7 cellular contexts compared by ENCODE assay signal in the genomic region with DNA sequence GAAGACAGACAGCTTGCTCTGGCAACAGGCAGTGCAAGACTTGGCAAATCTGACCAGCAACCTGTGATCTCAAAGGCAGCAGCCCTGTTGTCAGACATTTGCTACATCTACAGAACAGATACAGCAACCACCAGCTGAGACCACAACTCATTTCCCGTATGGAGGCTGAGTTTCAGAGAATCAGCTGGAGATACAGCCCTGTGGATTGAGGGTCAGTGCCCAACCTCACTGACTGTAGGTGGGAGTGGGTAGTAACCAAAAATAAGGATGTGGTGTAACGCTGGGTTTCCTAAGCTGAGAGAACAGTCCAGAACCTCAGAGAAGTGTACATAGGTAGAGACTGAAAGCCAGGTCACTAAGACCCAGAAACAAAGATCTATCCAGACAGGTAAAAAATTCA. TPM values are rescaled to one million over a fixed set of nuclear protein-coding genes. Genes with fewer than 3 reads are reported as not detected.
DNase-seq lines count a peak whose midpoint lies in the region; ATAC-seq, FAIRE-seq and TF ChIP-seq lines count a peak whose summit lies in the region.
"Not testable (repeated sequence)": the region's sequence is repeated elsewhere in the genome, so short reads cannot be mapped to it uniquely, and the experiment has no call there.

No MANE protein-coding gene starts in this region.

- POLR2A ChIA-PET in activated CD8-positive, alpha-beta T cell treated with anti-CD3 and anti-CD28 coated beads for 36 hours (lab: Charles Lee), result not testable (repeated sequence)

- not testable (repeated sequence) for TF ChIP-seq POLR2A in GM12891 (IDR thresholded peaks at IDR 0.05; ENCODE audit: low read depth, low read length)

- not testable (repeated sequence) for H3K4me3 ChIP-seq in bronchial epithelial cell (ENCODE audit: low read depth, low read length)

- ATAC-seq in activated CD8-positive, alpha-beta T cell treated with anti-CD3 and anti-CD28 coated beads for 36 hours, result peak; percentile 73
- peak; percentile 73 for ATAC-seq in activated T-helper 17 cell treated with anti-CD3 and anti-CD28 coated beads, Interleukin-2, amount 50 U/mL, for 72 hours (replicated peaks)
- peak in 2 of 3 donors; percentile 39 to 43 for ATAC-seq in natural killer cell
- ATAC-seq in stimulated activated naive B cell treated with anti-CD40 and anti-IgM and Interleukin-4, amounts not matched to agents 10 μg/mL and 1 μg/mL and 100 μg/mL, for 72 hours (replicated peaks), result peak; percentile 51 to 62

- not testable (repeated sequence) for H3K36me3 Mint-ChIP-seq in T-helper 2 cell treated with Interferon-gamma antibody and Interleukin-4, amounts not matched to agents 5 μg/mL and 100 μg/mL, for 36 hours (ENCODE audit: low read depth); activated CD8-positive, alpha-beta T cell treated with anti-CD3 and anti-CD28 coated beads for 36 hours (ENCODE audit: low read depth); activated T-helper 17 cell treated with anti-CD3 and anti-CD28 coated beads, Interleukin-2, amount 50 U/mL, for 72 hours (ENCODE audit: low read depth); natural killer cell; stimulated activated naive B cell treated with anti-CD40 and anti-IgM and Interleukin-4, amounts not matched to agents 10 μg/mL and 1 μg/mL and 100 μg/mL, for 72 hours

- peaks cover 11% of the 10 kb centered on the region for H3K4me1 Mint-ChIP-seq in T-helper 2 cell treated with Interferon-gamma antibody and Interleukin-4, amounts not matched to agents 5 μg/mL and 100 μg/mL, for 36 hours (ENCODE audit: low read depth)
- H3K4me1 Mint-ChIP-seq in activated CD8-positive, alpha-beta T cell treated with anti-CD3 and anti-CD28 coated beads for 36 hours (ENCODE audit: low read depth); activated T-helper 17 cell treated with anti-CD3 and anti-CD28 coated beads, Interleukin-2, amount 50 U/mL, for 72 hours; natural killer cell; stimulated activated naive B cell treated with anti-CD40 and anti-IgM and Interleukin-4, amounts not matched to agents 10 μg/mL and 1 μg/mL and 100 μg/mL, for 72 hours: not testable (repeated sequence)

- H3K9me3 Mint-ChIP-seq in T-helper 2 cell treated with Interferon-gamma antibody and Interleukin-4, amounts not matched to agents 5 μg/mL and 100 μg/mL, for 36 hours; activated CD8-positive, alpha-beta T cell treated with anti-CD3 and anti-CD28 coated beads for 36 hours; activated T-helper 17 cell treated with anti-CD3 and anti-CD28 coated beads, Interleukin-2, amount 50 U/mL, for 72 hours; natural killer cell; stimulated activated naive B cell treated with anti-CD40 and anti-IgM and Interleukin-4, amounts not matched to agents 10 μg/mL and 1 μg/mL and 100 μg/mL, for 72 hours: not testable (repeated sequence)

- peak overlapping the region; percentile 48 for H3K4me3 Mint-ChIP-seq in T-helper 2 cell treated with Interferon-gamma antibody and Interleukin-4, amounts not matched to agents 5 μg/mL and 100 μg/mL, for 36 hours
- H3K4me3 Mint-ChIP-seq in activated CD8-positive, alpha-beta T cell treated with anti-CD3 and anti-CD28 coated beads for 36 hours; activated T-helper 17 cell treated with anti-CD3 and anti-CD28 coated beads, Interleukin-2, amount 50 U/mL, for 72 hours; natural killer cell; stimulated activated naive B cell treated with anti-CD40 and anti-IgM and Interleukin-4, amounts not matched to agents 10 μg/mL and 1 μg/mL and 100 μg/mL, for 72 hours: not testable (repeated sequence)

- H3K27ac Mint-ChIP-seq in T-helper 2 cell treated with Interferon-gamma antibody and Interleukin-4, amounts not matched to agents 5 μg/mL and 100 μg/mL, for 36 hours; activated CD8-positive, alpha-beta T cell treated with anti-CD3 and anti-CD28 coated beads for 36 hours; activated T-helper 17 cell treated with anti-CD3 and anti-CD28 coated beads, Interleukin-2, amount 50 U/mL, for 72 hours; natural killer cell: not testable (repeated sequence)
- peak overlapping the region; percentile 31 for H3K27ac Mint-ChIP-seq in stimulated activated naive B cell treated with anti-CD40 and anti-IgM and Interleukin-4, amounts not matched to agents 10 μg/mL and 1 μg/mL and 100 μg/mL, for 72 hours

- TF ChIP-seq CTCF in activated CD8-positive, alpha-beta T cell treated with anti-CD3 and anti-CD28 coated beads for 36 hours (IDR thresholded peaks at IDR 0.05); bronchial epithelial cell (IDR thresholded peaks at IDR 0.05; ENCODE audit: insufficient read depth, low read length, severe bottlenecking); natural killer cell (IDR thresholded peaks at IDR 0.05): not testable (repeated sequence)

- not testable (repeated sequence) for H3K27me3 Mint-ChIP-seq in T-helper 2 cell treated with Interferon-gamma antibody and Interleukin-4, amounts not matched to agents 5 μg/mL and 100 μg/mL, for 36 hours (ENCODE audit: low read depth); activated CD8-positive, alpha-beta T cell treated with anti-CD3 and anti-CD28 coated beads for 36 hours; activated T-helper 17 cell treated with anti-CD3 and anti-CD28 coated beads, Interleukin-2, amount 50 U/mL, for 72 hours; natural killer cell (ENCODE audit: low read depth in 2 of 2); stimulated activated naive B cell treated with anti-CD40 and anti-IgM and Interleukin-4, amounts not matched to agents 10 μg/mL and 1 μg/mL and 100 μg/mL, for 72 hours

- not testable (repeated sequence) for H3K36me3 ChIP-seq in bronchial epithelial cell (ENCODE audit: control insufficient read depth, insufficient read depth, low read length)

- not testable (repeated sequence) for DNase-seq in GM12891 (ENCODE audit: insufficient read length, low spot score); T-helper 2 cell treated with Interferon-gamma antibody and Interleukin-4, amounts not matched to agents 5 μg/mL and 100 μg/mL, for 36 hours (ENCODE audit: low spot score); activated CD8-positive, alpha-beta T cell treated with anti-CD3 and anti-CD28 coated beads for 36 hours; bronchial epithelial cell (ENCODE audit: low read depth); natural killer cell; stimulated activated naive B cell treated with anti-CD40 and anti-IgM and Interleukin-4, amounts not matched to agents 10 μg/mL and 1 μg/mL and 100 μg/mL, for 72 hours

- CTCF ChIA-PET in activated CD8-positive, alpha-beta T cell treated with anti-CD3 and anti-CD28 coated beads for 36 hours (lab: Charles Lee), result not testable (repeated sequence)

- not testable (repeated sequence) for H3K27me3 ChIP-seq in bronchial epithelial cell (ENCODE audit: control insufficient read depth, insufficient read depth, low read length)

- intact Hi-C loops in activated CD8-positive, alpha-beta T cell treated with anti-CD3 and anti-CD28 coated beads for 36 hours (cut with micrococcal nuclease); natural killer cell (cut with micrococcal nuclease): not testable (repeated sequence)

- FAIRE-seq in GM12891 (lab: Jason Lieb, UNC) (peak; percentile 23), bronchial epithelial cell (lab: Jason Lieb, UNC) (peak; percentile 7)

RNA-seq across cellular contexts. Expression of gene NOTCH2, which starts 35.8 kb away (rescaled TPM):
- 2.0 TPM for polyA plus RNA-seq in GM12891 (2012; ENCODE audit: low read depth, missing spikeins)
- total RNA-seq in activated CD8-positive, alpha-beta T cell treated with anti-CD3 and anti-CD28 coated beads for 36 hours, result 10 to 100 TPM; 37.6 to 41.3 TPM
- 10 to 100 TPM; 90.3 to 95.1 TPM for total RNA-seq in activated T-helper 17 cell treated with anti-CD3 and anti-CD28 coated beads, Interleukin-2, amount 50 U/mL, for 72 hours
- total RNA-seq in bronchial epithelial cell (61.6 and 90.9 TPM in 2 replicates), natural killer cell (100 to 1,000 TPM in 1 of 3 donors, 10 to 100 TPM in 2; 74.7 to 136 (median 97.4) TPM)
